ENCODE assay signal across 8 cellular contexts in the genomic region with DNA sequence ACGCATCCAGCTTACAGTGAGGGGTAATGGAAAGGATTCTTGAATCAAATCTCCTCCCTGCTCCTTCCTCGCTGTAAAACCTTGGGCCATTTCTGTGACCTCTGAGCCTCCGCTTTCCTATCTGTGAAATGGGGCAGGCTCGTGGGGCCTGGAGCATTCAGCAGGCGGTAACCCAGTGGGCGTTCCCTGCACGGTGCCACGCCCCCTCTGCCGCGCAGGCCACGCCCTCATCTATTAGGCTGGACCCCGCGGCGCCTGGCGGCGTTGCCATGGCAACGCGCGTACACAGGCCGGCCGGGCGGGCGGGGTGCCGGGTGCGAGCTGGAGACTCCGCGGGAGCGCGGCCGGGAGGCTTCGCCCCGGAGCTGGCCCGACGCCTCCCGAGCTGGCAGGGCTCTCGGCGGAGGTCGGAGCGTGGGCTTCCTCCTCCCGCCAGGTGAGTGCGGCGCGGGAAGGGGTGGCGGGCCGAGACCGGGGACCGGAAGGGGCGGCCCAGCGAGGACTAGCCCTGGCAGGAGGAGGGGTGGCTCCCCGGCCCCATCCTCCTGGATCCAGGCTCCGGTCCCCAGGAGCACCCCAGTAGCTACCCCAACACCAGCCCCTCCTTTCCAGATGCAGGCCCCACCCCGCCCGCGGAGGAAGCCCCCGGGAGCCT. TPM values are rescaled to one million over a fixed set of nuclear protein-coding genes. Genes with fewer than 3 reads are reported as not detected.
DNase-seq lines count a peak whose midpoint lies in the region; ATAC-seq and TF ChIP-seq lines count a peak whose summit lies in the region.

A gene (plus strand): TSS at position 264 of the 655 bp plus-strand sequence. CDS start 4,562 bp downstream, outside the sequence.

- H3K4me3 Mint-ChIP-seq in CD14-positive monocyte (peak within 1 kb of the TSS; percentile 65 to 85), osteocyte (ENCODE audit: unreplicated experiment) (peak within 1 kb of the TSS; percentile 61)

- peak; percentile 61 for ATAC-seq in HG02981 (IDR thresholded peaks at IDR 0.05; ENCODE audit: unreplicated experiment)
- ATAC-seq in aorta (ENCODE audit: low FRiP score) = peak; percentile 61
- ATAC-seq in GM18505 (IDR thresholded peaks at IDR 0.05; ENCODE audit: unreplicated experiment) = no peak

- H3K9me3 Mint-ChIP-seq in CD14-positive monocyte = peaks cover 17 to 31% (median 22%) of the 10 kb centered on the region in 7 donors
- H3K9me3 Mint-ChIP-seq in osteocyte (ENCODE audit: unreplicated experiment) = no peaks in the 10 kb centered on the region

- peaks cover 6% of the 10 kb centered on the region for H3K4me1 ChIP-seq in NT2/D1 (ENCODE audit: insufficient read depth, insufficient read length)
- H3K4me1 ChIP-seq in aorta (ENCODE audit: control insufficient read depth in 1 of 2, insufficient read depth in 2 of 2, low read length in 2 of 2) = no peaks in the 10 kb centered on the region

- TF ChIP-seq CTCF in CD14-positive monocyte (IDR thresholded peaks at IDR 0.05) (no peak), osteocyte (IDR thresholded peaks at IDR 0.05) (no peak)

- 7 to 9% methylated on average over 33 to 55 of the region's 55 CpGs for WGBS in aorta, 2 donors

- H3K4me1 Mint-ChIP-seq in CD14-positive monocyte (peaks cover 49% of the 10 kb centered on the region), osteocyte (ENCODE audit: unreplicated experiment) (peaks cover 7% of the 10 kb centered on the region)

- no peaks in the 10 kb centered on the region for H3K36me3 ChIP-seq in NT2/D1 (ENCODE audit: insufficient read depth, insufficient read length, low read length)
- H3K36me3 ChIP-seq in aorta (ENCODE audit: control insufficient read depth in 1 of 2, insufficient read depth in 2 of 2, low read length in 1 of 2) = no peaks in the 10 kb centered on the region

- H3K27me3 Mint-ChIP-seq in CD14-positive monocyte (ENCODE audit: low read depth in 3 of 3) (peaks cover 15 to 33% (median 20%) of the 10 kb centered on the region in 3 donors), osteocyte (ENCODE audit: unreplicated experiment) (peaks cover 76% of the 10 kb centered on the region)

- H3K27ac Mint-ChIP-seq in CD14-positive monocyte = peak within 1 kb of the TSS; percentile 81 to 94 (median 88)
- H3K27ac Mint-ChIP-seq in osteocyte (ENCODE audit: unreplicated experiment) = peak within 1 kb of the TSS; percentile 45

- H3K9me3 ChIP-seq in NT2/D1 (ENCODE audit: insufficient read depth, low read length) = no peaks in the 10 kb centered on the region; the same call in 1 of the 2 replicates
- no peaks in the 10 kb centered on the region for H3K9me3 ChIP-seq in aorta (ENCODE audit: control insufficient read depth, low read length)

- no peak for TF ChIP-seq POLR2A in GM18505 (IDR thresholded peaks at IDR 0.05; ENCODE audit: borderline replicate concordance, extremely low read depth, insufficient read depth, insufficient read length)

- H3K4me3 ChIP-seq in NT2/D1 (ENCODE audit: insufficient read length, low read depth) (peak within 1 kb of the TSS; percentile 54), aorta (ENCODE audit: low read length in 2 of 2) (peak within 1 kb of the TSS in 1 of 2 donors; percentile 35)

- H3K27me3 ChIP-seq in NT2/D1 (ENCODE audit: insufficient read depth, insufficient read length) = no peaks in the 10 kb centered on the region
- no peaks in the 10 kb centered on the region for H3K27me3 ChIP-seq in aorta (ENCODE audit: control insufficient read depth in 1 of 2, insufficient read depth in 2 of 2, low read length in 1 of 2)

- H3K36me3 Mint-ChIP-seq in CD14-positive monocyte (peaks cover 10 to 13% of the 10 kb centered on the region in 2 donors), osteocyte (ENCODE audit: unreplicated experiment) (no peaks in the 10 kb centered on the region)

- DNase-seq in CD14-positive monocyte (ENCODE audit: low spot score) (peak; percentile 52), NT2/D1 (ENCODE audit: low read depth, low spot score) (peak; percentile 33), germinal center (ENCODE audit: low spot score) (peak; percentile 52), osteocyte (ENCODE audit: extremely low spot score, unreplicated experiment) (no peak), aorta (peak; percentile 76 to 87)
- peak; percentile 55 for DNase-seq in activated naive CD4-positive, alpha-beta T cell treated with Interleukin-2 at 50 U/mL for 16 hours

- no peak within 1 kb of the TSS for H3K27ac ChIP-seq in aorta (ENCODE audit: low read depth in 1 of 2, low read length in 2 of 2)

- intact Hi-C loops in CD14-positive monocyte (cut with micrococcal nuclease) = loop anchor here (1.0 to 2.0 kb wide), 2 partner anchors 14 kb away; no protein-coding TSS in a partner anchor
- intact Hi-C loops in aorta (cut with DNase I) = loop anchor here in 1 of 2 donors (5.0 kb wide), 1 partner anchor 35 kb away; no protein-coding TSS in a partner anchor

- peak within 1 kb of the TSS; percentile 70 for H3K9ac ChIP-seq in NT2/D1 (ENCODE audit: insufficient read length, low read depth)

RNA-seq across cellular contexts. Expression of the gene that starts here (rescaled TPM):
- polyA plus RNA-seq in CD14-positive monocyte = under 1 TPM in 1 of 2 donors, not detected in 1; 0.69 TPM
- not detected in 2 replicates for total RNA-seq in osteocyte
- 1 to 10 TPM in 1 of 2 donors, under 1 TPM in 1; 0.32 to 2.7 TPM for total RNA-seq in aorta
- under 1 TPM in 1 of 2 donors, not detected in 1; 0.03 TPM for polyA plus RNA-seq in aorta

Comparison
In these comparisons a context has a peak if more than half of its experiments do, and no peak if none do; other contexts are left out.
1. Peak in DNase-seq in CD14-positive monocyte; RNA of the gene not detected or under 1 TPM.